Comparison of ENCODE assay signal across 13 cellular contexts in the genomic region with DNA sequence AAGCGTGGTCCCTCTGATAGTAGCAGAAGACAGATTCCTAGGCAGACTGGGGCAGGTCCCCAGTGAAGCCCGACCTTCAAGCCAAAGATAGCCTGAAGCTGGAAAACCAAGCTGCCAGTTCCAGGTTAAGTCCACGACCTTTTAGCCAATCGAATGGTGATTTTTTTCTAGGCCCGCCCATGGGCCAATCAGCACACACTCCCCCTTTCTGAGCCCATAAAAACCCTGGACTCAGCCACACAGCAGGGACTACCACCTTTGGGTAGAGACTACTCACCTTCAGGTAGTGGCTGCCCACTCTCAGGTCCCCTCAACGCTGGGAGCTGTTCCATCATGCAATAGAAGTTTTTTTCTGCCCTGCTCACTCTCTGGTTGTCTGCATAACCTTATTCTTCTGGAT.
"Had no signal": no experiment of that assay in that cellular context is flagged by ENCODE, and none has a peak within 500 bp of the region (broad histone marks: within the 10 kb centered on the region; RNA-seq: fewer than 3 reads in every experiment).

No MANE protein-coding gene starts in this region.

- DNase-seq: activated CD4-positive, alpha-beta T cell treated with anti-CD3 and anti-CD28 coated beads, Interleukin-2, amount 50 U/mL, for 1 hour; activated T-cell treated with anti-CD3 and anti-CD28 coated beads, Interleukin-2, amount 50 U/mL, for 1 hour; cerebellar nuclear complex; dorsolateral prefrontal cortex; glutamatergic neuron; nucleus accumbens; stimulated activated CD4-positive, alpha-beta T cell treated with anti-CD3 and anti-CD28 coated beads, Interleukin-2, amount 100 ng/mL, for 48 hours; stimulated activated naive CD8-positive, alpha-beta T cell treated with anti-CD3 and anti-CD28 coated beads, Interleukin-15, Interleukin-2, amounts not matched to agents 100 U/mL and 50 U/mL, for 24 hours; T-helper 2 cell had no signal

- H3K9me3 ChIP-seq: thoracic aorta had no signal

- H3K27me3 Mint-ChIP-seq: activated naive CD4-positive, alpha-beta T cell treated with anti-CD3 and anti-CD28 coated beads, Interleukin-2, amount 50 U/mL, for 24 hours had no signal

- H3K9me3 Mint-ChIP-seq: activated naive CD4-positive, alpha-beta T cell treated with anti-CD3 and anti-CD28 coated beads, Interleukin-2, amount 50 U/mL, for 24 hours; brain had no signal

- H3K36me3 ChIP-seq: thoracic aorta had no signal

- H3K4me3 Mint-ChIP-seq: activated naive CD4-positive, alpha-beta T cell treated with anti-CD3 and anti-CD28 coated beads, Interleukin-2, amount 50 U/mL, for 24 hours; brain had no signal

- ATAC-seq: esophagus mucosa; stimulated activated naive CD8-positive, alpha-beta T cell treated with anti-CD3 and anti-CD28 coated beads, Interleukin-15, Interleukin-2, amounts not matched to agents 100 U/mL and 50 U/mL, for 24 hours had no signal

- H3K4me1 Mint-ChIP-seq: activated naive CD4-positive, alpha-beta T cell treated with anti-CD3 and anti-CD28 coated beads, Interleukin-2, amount 50 U/mL, for 24 hours; brain had no signal

- H3K36me3 Mint-ChIP-seq: brain had no signal

- H3K27me3 ChIP-seq: dorsolateral prefrontal cortex had no signal

- H3K27ac Mint-ChIP-seq: activated naive CD4-positive, alpha-beta T cell treated with anti-CD3 and anti-CD28 coated beads, Interleukin-2, amount 50 U/mL, for 24 hours; brain had no signal

- H3K4me3 ChIP-seq: dorsolateral prefrontal cortex, thoracic aorta had no signal
